7 cellular contexts compared by ENCODE assay signal in genomic region chr9:128702445-128702948, GRCh38. TPM values are rescaled to one million over a fixed set of nuclear protein-coding genes. Genes with fewer than 3 reads are reported as not detected.
DNase-seq lines count a peak whose midpoint lies in the region; ATAC-seq, FAIRE-seq and TF ChIP-seq lines count a peak whose summit lies in the region.

Gene PKN3, plus strand, starts transcription at chr9:128702503. Its CDS starts 413 bp downstream, at chr9:128702916.

- ATAC-seq in HG02642 (IDR thresholded peaks at IDR 0.05; ENCODE audit: poor library complexity, unreplicated experiment) = peak; percentile 83

- DNase-seq in GM12891 (ENCODE audit: insufficient read length, low spot score) (peak; percentile 98), NCI-H1930 (lab: John Stamatoyannopoulos, UW) (peak; percentile 78 to 85), mammary epithelial cell (peak; percentile 71), iris pigment epithelial cell (ENCODE audit: low read depth) (peak; percentile 65)
- DNase-seq in stimulated activated CD4-positive, alpha-beta T cell treated with anti-CD3 and anti-CD28 coated beads, Interleukin-12 subunit alpha, Interleukin-12 subunit beta, amount 100 ng/mL, for 48 hours (ENCODE audit: low read depth in 2 of 3, low spot score in 1 of 3) = peak; percentile 74 to 92 (median 89)

- H3K27me3 ChIP-seq in mammary epithelial cell (ENCODE audit: insufficient read depth, low read length) = no peaks in the 10 kb centered on the region

- no peaks in the 10 kb centered on the region for H3K9me3 ChIP-seq in mammary epithelial cell (replicated peaks; ENCODE audit: insufficient read depth, low read length)

- H3K4me1 ChIP-seq in mammary epithelial cell (ENCODE audit: insufficient read depth, low read length) = peaks cover 7% of the 10 kb centered on the region

- H3K79me2 ChIP-seq in mammary epithelial cell (ENCODE audit: insufficient read depth, low read length) = no peaks in the 10 kb centered on the region

- H3K4me2 ChIP-seq in mammary epithelial cell (ENCODE audit: insufficient read depth, low read depth, low read length) = peak within 1 kb of the TSS; percentile 85

- H4K20me1 ChIP-seq in mammary epithelial cell (ENCODE audit: insufficient read depth, low read length) = no peaks in the 10 kb centered on the region

- peak within 1 kb of the TSS; percentile 91 for H2AFZ ChIP-seq in mammary epithelial cell (ENCODE audit: low read depth, low read length)

- TF ChIP-seq CTCF in VCaP (conservative IDR thresholded peaks at IDR 0.05) (peak; percentile 98), mammary epithelial cell (conservative IDR thresholded peaks at IDR 0.05 in 1 of 2, IDR thresholded peaks at IDR 0.05 in 1 of 2; ENCODE audit: extremely low read depth in 1 of 2, insufficient read depth in 1 of 2, low read depth in 1 of 2, low read length in 2 of 2) (peak; percentile 60 to 77)

- WGBS in mammary epithelial cell (ENCODE audit: low coverage, missing lambda C conversion rate) = 2% methylated on average over 29 of the region's 65 CpGs

- TF ChIP-seq POLR2A in GM12891 (IDR thresholded peaks at IDR 0.05; ENCODE audit: low read depth, low read length) = no peak

- peak; percentile 84 for FAIRE-seq in GM12891 (lab: Jason Lieb, UNC)

- CTCF ChIA-PET in mammary epithelial cell (lab: Charles Lee; ENCODE audit: low non-redundant PET) = interaction anchor here (0.5 kb wide), 3 partner anchors 38 to 47 kb away, joined by 3 to 10 read pairs (median 3); no protein-coding TSS in a partner anchor

- BruUV-seq in mammary epithelial cell (replicated peaks; lab: Mats Ljungman, UMichigan) = no TSS peak

- in situ Hi-C loops in mammary epithelial cell (cut with MboI; ENCODE audit: low sequenced_read_pairs in 2 of 2) = no loop called here

- dilution Hi-C loops in mammary epithelial cell (cut with HindIII; ENCODE audit: low sequenced_read_pairs) = no loop called here

- H3K36me3 ChIP-seq in mammary epithelial cell (ENCODE audit: insufficient read depth, low read length) = peaks cover 1% of the 10 kb centered on the region

- H3K9ac ChIP-seq in mammary epithelial cell (ENCODE audit: insufficient read depth, low read length) = peak within 1 kb of the TSS; percentile 15

- peak within 1 kb of the TSS; percentile 53 to 68 (median 55) for H3K4me3 ChIP-seq in mammary epithelial cell (replicated peaks in 1 of 3; ENCODE audit: insufficient read depth in 1 of 3, low read depth in 2 of 3, low read length in 3 of 3)

- intact Hi-C loops in mammary epithelial cell (cut with micrococcal nuclease) = loop anchor here (5.0 kb wide), 1 partner anchor 45 kb away; the partner anchor contains the start of gene DYNC2I2

- H3K27ac ChIP-seq in VCaP = peak within 1 kb of the TSS; percentile 59; the same call in 1 of the 2 replicates
- peak within 1 kb of the TSS; percentile 4 for H3K27ac ChIP-seq in mammary epithelial cell (ENCODE audit: insufficient read depth, low read depth, low read length)

TF ChIP-seq in GM12891, 5 proteins besides CTCF, POLR2A, EP300 and RAD21:
- TF ChIP-seq POU2F2 (IDR thresholded peaks at IDR 0.05; ENCODE audit: low read depth, low read length) (0 out of 2 replicates have a peak, but pooled peaks have one; percentile 10), PAX5 (IDR thresholded peaks at IDR 0.05; ENCODE audit: insufficient read depth, low read length, severe bottlenecking) (no peak)
TF ChIP-seq in GM12891: peak in this region for 1.

RNA-seq across cellular contexts. Expression of gene PKN3, which starts in this region (rescaled TPM):
- polyA plus RNA-seq in GM12891 (2012; ENCODE audit: low read depth, missing spikeins) = 3.9 TPM
- total RNA-seq in mammary epithelial cell = 1 to 10 TPM in 1 of 2 donors, under 1 TPM in 1; 0.33 to 2.1 TPM
- polyA plus RNA-seq in mammary epithelial cell = 2.1 TPM
- polyA minus RNA-seq in mammary epithelial cell = 0.41 TPM

Comparison
In these comparisons a context has a peak if more than half of its experiments do, and no peak if none do; other contexts are left out.
1. Peak in every context shown above with its lines: DNase-seq, ATAC-seq, H3K4me3 ChIP-seq and H3K27ac ChIP-seq.